Comparison of ENCODE assay signal across 3 cellular contexts in the genomic region with DNA sequence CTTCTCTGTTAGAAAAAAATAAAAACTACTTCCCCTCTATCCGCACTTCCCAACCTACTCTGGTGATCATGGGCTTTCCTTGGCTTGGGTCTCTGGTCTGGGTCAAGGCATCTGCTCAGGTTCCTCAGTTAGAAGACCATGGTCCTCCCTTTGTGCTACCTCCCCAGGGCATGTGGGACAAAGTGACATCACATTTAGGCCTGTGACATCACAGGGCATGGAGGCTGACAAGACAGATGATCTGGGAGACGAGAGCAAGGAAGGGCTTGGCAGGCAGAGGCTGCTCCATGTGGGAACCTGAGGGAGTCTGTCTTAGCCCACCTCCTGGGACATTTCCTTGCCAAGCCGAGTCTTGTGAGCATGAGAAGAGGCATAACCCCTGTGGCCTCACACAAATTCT. TPM values are rescaled to one million over a fixed set of nuclear protein-coding genes. Genes with fewer than 3 reads are reported as not detected.
"Had no signal": no experiment of that assay in that cellular context is flagged by ENCODE, and none has a peak within 500 bp of the region (broad histone marks: within the 10 kb centered on the region; RNA-seq: fewer than 3 reads in every experiment).

A gene (minus strand): TSS at position 140 of the 400 bp plus-strand sequence. CDS start 4,179 bp downstream, outside the sequence.

RNA-seq across cellular contexts. Expression of the gene that starts here (rescaled TPM):
- total RNA-seq: cerebellum, fibroblast of lung, SK-MEL-5 had no signal
- polyA plus RNA-seq: fibroblast of lung had no signal
